8 cellular contexts compared by ENCODE assay signal in the genomic region with DNA sequence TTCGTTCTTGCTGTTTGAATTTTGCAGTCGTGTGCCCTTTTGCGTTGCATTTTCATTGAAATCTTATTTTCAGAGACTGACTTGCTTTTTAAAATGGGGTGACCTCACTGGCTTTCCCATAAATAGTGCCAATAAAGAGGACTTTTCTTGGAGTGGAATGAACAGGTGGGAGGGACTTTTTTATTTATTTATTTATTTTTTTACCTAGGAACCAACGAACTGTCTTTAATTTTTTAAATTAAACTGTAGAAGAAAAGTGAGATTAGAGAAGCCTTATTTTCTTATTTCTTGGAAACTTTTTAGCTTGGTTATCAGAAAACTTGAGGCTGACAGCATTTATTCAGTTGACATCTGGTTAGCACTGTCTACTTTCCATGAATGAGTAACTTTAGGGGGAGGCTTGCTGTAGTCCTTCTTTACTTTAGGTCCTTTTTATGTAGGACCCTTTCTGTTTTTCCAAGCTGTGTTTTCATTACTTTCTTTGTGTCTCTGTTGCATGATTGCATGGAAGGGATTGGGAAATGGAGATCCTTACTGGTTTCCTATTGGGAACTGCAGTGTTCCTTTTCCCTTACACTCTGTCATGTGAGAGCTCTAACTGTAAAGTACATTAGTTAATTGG. TPM values are rescaled to one million over a fixed set of nuclear protein-coding genes. Genes with fewer than 3 reads are reported as not detected.
A peak's percentile ranks its signal among the peaks of the same experiment; 100 is the strongest.
DNase-seq lines count a peak whose midpoint lies in the region; ATAC-seq and TF ChIP-seq lines count a peak whose summit lies in the region.
"Had no signal": no experiment of that assay in that cellular context is flagged by ENCODE, and none has a peak within 500 bp of the region (broad histone marks: within the 10 kb centered on the region; RNA-seq: fewer than 3 reads in every experiment).

No MANE protein-coding gene starts in this region.

- no peaks in the 10 kb centered on the region for H3K27me3 Mint-ChIP-seq in activated B cell treated with CpG ODN at 0.5 μM for 24 hours
- H3K27me3 Mint-ChIP-seq in stimulated activated naive CD8-positive, alpha-beta T cell treated with anti-CD3 and anti-CD28 coated beads, Interleukin-15, amount 100 ng/mL, for 72 hours, result no peaks in the 10 kb centered on the region

- H3K4me3 Mint-ChIP-seq in activated B cell treated with CpG ODN at 0.5 μM for 24 hours, result peak overlapping the region; percentile 98
- H3K4me3 Mint-ChIP-seq in stimulated activated naive CD8-positive, alpha-beta T cell treated with anti-CD3 and anti-CD28 coated beads, Interleukin-15, amount 100 ng/mL, for 72 hours, result peak overlapping the region; percentile 92 to 98

- H3K27me3 ChIP-seq in iPS-15b (ENCODE audit: control insufficient read depth, insufficient read depth, low read length) (peaks cover 25% of the 10 kb centered on the region), foreskin keratinocyte (peaks cover 72% of the 10 kb centered on the region)

- intact Hi-C loops in activated B cell treated with CpG ODN at 0.5 μM for 24 hours (cut with micrococcal nuclease), result loop anchor here (1.0 to 5.0 kb wide), 7 partner anchors 16 to 1783 kb away; a partner anchor contains a TSS

- H3K4me3 ChIP-seq in HEK293 (ENCODE audit: low read depth, low read length) (peak overlapping the region; percentile 75), iPS-15b (ENCODE audit: low read depth, low read length) (peak overlapping the region; percentile 79)

- H3K4me1 Mint-ChIP-seq in activated B cell treated with CpG ODN at 0.5 μM for 24 hours, result peaks cover 29% of the 10 kb centered on the region
- H3K4me1 Mint-ChIP-seq in stimulated activated naive CD8-positive, alpha-beta T cell treated with anti-CD3 and anti-CD28 coated beads, Interleukin-15, amount 100 ng/mL, for 72 hours, result peaks cover 37% of the 10 kb centered on the region

- no peak for TF ChIP-seq CTCF in HEK293 (tag by site-specific recombination; IDR thresholded peaks at IDR 0.05)
- no peak for TF ChIP-seq CTCF in activated B cell treated with CpG ODN at 0.5 μM for 24 hours (IDR thresholded peaks at IDR 0.05)
- TF ChIP-seq CTCF in foreskin keratinocyte (conservative IDR thresholded peaks at IDR 0.05), result no peak

- H3K9ac ChIP-seq in iPS-15b (ENCODE audit: low read depth, low read length), result no peak overlapping the region

- H3K9me3 ChIP-seq in HEK293 (ENCODE audit: control insufficient read depth, insufficient read depth, low read depth, low read length), result no peaks in the 10 kb centered on the region
- H3K9me3 ChIP-seq in iPS-15b (ENCODE audit: control insufficient read depth, insufficient read depth, low read length), result no peaks in the 10 kb centered on the region

- CTCF ChIA-PET in HEK293 (lab: Yijun Ruan, JAX) (interaction anchor here (0.7 kb wide), 1 partner anchor 78 kb away, joined by 3 read pairs; no protein-coding TSS in a partner anchor), activated B cell treated with CpG ODN at 0.5 μM for 24 hours (lab: Charles Lee) (no interaction called here)

- peaks cover 4% of the 10 kb centered on the region for H3K36me3 Mint-ChIP-seq in activated B cell treated with CpG ODN at 0.5 μM for 24 hours (ENCODE audit: low read depth)

- DNase-seq in activated B cell treated with CpG ODN at 0.5 μM for 24 hours (no peak), foreskin keratinocyte (no peak)
- no peak for DNase-seq in stimulated activated naive CD8-positive, alpha-beta T cell treated with anti-CD3 and anti-CD28 coated beads, Interleukin-15, amount 100 ng/mL, for 72 hours
- no peak for DNase-seq in activated CD4-positive, alpha-beta T cell treated with anti-CD3 and anti-CD28 coated beads, Interleukin-2, amount 50 U/mL, for 48 hours
- DNase-seq: NCI-H226 had no signal

- no peaks in the 10 kb centered on the region for H3K4me1 ChIP-seq in HEK293 (ENCODE audit: control insufficient read depth, insufficient read depth, low read length)
- H3K4me1 ChIP-seq in iPS-15b (ENCODE audit: control insufficient read depth, insufficient read depth, low read length), result peaks cover 13% of the 10 kb centered on the region
- H3K4me1 ChIP-seq in foreskin keratinocyte, result peaks cover 8% of the 10 kb centered on the region

- peak overlapping the region; percentile 90 for H3K27ac Mint-ChIP-seq in activated B cell treated with CpG ODN at 0.5 μM for 24 hours
- H3K27ac Mint-ChIP-seq in stimulated activated naive CD8-positive, alpha-beta T cell treated with anti-CD3 and anti-CD28 coated beads, Interleukin-15, amount 100 ng/mL, for 72 hours, result peak overlapping the region; percentile 96 to 98

- no peaks in the 10 kb centered on the region for H3K9me3 Mint-ChIP-seq in activated B cell treated with CpG ODN at 0.5 μM for 24 hours
- no peaks in the 10 kb centered on the region for H3K9me3 Mint-ChIP-seq in stimulated activated naive CD8-positive, alpha-beta T cell treated with anti-CD3 and anti-CD28 coated beads, Interleukin-15, amount 100 ng/mL, for 72 hours

- no peak overlapping the region; the same call in 1 of the 2 replicates for H3K27ac ChIP-seq in HEK293 (ENCODE audit: extremely low read depth, low read depth, low read length)
- H3K27ac ChIP-seq in foreskin keratinocyte, result no peak overlapping the region

- ATAC-seq in activated B cell treated with CpG ODN at 0.5 μM for 24 hours (ENCODE audit: low read depth) (no peak), foreskin keratinocyte (no peak), HG02870 (IDR thresholded peaks at IDR 0.05; ENCODE audit: unreplicated experiment) (no peak)
- no peak for ATAC-seq in stimulated activated naive CD8-positive, alpha-beta T cell treated with anti-CD3 and anti-CD28 coated beads, Interleukin-15, amount 100 ng/mL, for 72 hours

- POLR2A ChIA-PET in HEK293 (lab: Yijun Ruan, JAX) (no interaction called here), activated B cell treated with CpG ODN at 0.5 μM for 24 hours (lab: Charles Lee) (no interaction called here)

- no peaks in the 10 kb centered on the region for H3K36me3 ChIP-seq in HEK293 (ENCODE audit: control insufficient read depth in 2 of 2, insufficient read depth in 1 of 2, low read length in 2 of 2)
- no peaks in the 10 kb centered on the region for H3K36me3 ChIP-seq in iPS-15b (ENCODE audit: control insufficient read depth, insufficient read depth, low read length)

TF ChIP-seq in HEK293, 187 proteins besides CTCF, POLR2A, EP300 and RAD21 (continues in another document):
- TF ChIP-seq YY1 (tag by site-specific recombination; IDR thresholded peaks at IDR 0.05) (no peak), ZNF660 (tag by site-specific recombination; IDR thresholded peaks at IDR 0.05) (no peak), ZNF416 (tag by site-specific recombination; IDR thresholded peaks at IDR 0.05) (no peak), ZNF776 (tag by site-specific recombination; IDR thresholded peaks at IDR 0.05; ENCODE audit: borderline replicate concordance) (no peak), ZNF335 (tag by site-specific recombination; conservative IDR thresholded peaks at IDR 0.05) (peak; percentile 34; the same call in 1 of the 2 replicates), RBAK (tag by site-specific recombination; IDR thresholded peaks at IDR 0.05) (no peak), ZNF626 (tag by site-specific recombination; IDR thresholded peaks at IDR 0.05) (no peak), ZNF501 (tag by site-specific recombination; IDR thresholded peaks at IDR 0.05) (0 out of 2 replicates have a peak, but pooled peaks have one; percentile 15), ZBTB17 (tag by site-specific recombination; IDR thresholded peaks at IDR 0.05) (0 out of 2 replicates have a peak, but pooled peaks have one; percentile 10), SCRT2 (tag by site-specific recombination; IDR thresholded peaks at IDR 0.05) (peak; percentile 95), ZNF138 (tag by site-specific recombination; IDR thresholded peaks at IDR 0.05; ENCODE audit: borderline replicate concordance) (no peak), ZNF658 (tag by site-specific recombination; IDR thresholded peaks at IDR 0.05) (no peak), ZNF423 (tag by site-specific recombination; IDR thresholded peaks at IDR 0.05) (no peak), ZNF777 (tag by site-specific recombination; IDR thresholded peaks at IDR 0.05; ENCODE audit: borderline replicate concordance) (no peak), FEZF1 (tag by site-specific recombination; IDR thresholded peaks at IDR 0.05) (0 out of 2 replicates have a peak, but pooled peaks have one; percentile 16), ZNF133 (tag by site-specific recombination; IDR thresholded peaks at IDR 0.05) (no peak), ZNF354C (tag by site-specific recombination; IDR thresholded peaks at IDR 0.05; ENCODE audit: borderline replicate concordance, low read depth) (no peak), ZBTB8A (tag by site-specific recombination; IDR thresholded peaks at IDR 0.05) (no peak), SCRT1 (tag by site-specific recombination; IDR thresholded peaks at IDR 0.05; ENCODE audit: borderline replicate concordance) (peak; percentile 74; the same call in 1 of the 2 replicates), KLF10 (tag by site-specific recombination; IDR thresholded peaks at IDR 0.05) (no peak), ZNF140 (tag by site-specific recombination; IDR thresholded peaks at IDR 0.05) (no peak), ZBTB48 (tag by site-specific recombination; IDR thresholded peaks at IDR 0.05) (no peak)
- TF ChIP-seq, protein P1, sequence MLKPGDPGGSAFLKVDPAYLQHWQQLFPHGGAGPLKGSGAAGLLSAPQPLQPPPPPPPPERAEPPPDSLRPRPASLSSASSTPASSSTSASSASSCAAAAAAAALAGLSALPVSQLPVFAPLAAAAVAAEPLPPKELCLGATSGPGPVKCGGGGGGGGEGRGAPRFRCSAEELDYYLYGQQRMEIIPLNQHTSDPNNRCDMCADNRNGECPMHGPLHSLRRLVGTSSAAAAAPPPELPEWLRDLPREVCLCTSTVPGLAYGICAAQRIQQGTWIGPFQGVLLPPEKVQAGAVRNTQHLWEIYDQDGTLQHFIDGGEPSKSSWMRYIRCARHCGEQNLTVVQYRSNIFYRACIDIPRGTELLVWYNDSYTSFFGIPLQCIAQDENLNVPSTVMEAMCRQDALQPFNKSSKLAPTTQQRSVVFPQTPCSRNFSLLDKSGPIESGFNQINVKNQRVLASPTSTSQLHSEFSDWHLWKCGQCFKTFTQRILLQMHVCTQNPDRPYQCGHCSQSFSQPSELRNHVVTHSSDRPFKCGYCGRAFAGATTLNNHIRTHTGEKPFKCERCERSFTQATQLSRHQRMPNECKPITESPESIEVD (tag by site-specific recombination; IDR thresholded peaks at IDR 0.05), result peak; percentile 34; the same call in 1 of the 2 replicates

RNA-seq across cellular contexts. Expression of a gene that starts 1.7 kb away (rescaled TPM):
- total RNA-seq in activated B cell treated with CpG ODN at 0.5 μM for 24 hours (15.3 and 16.2 TPM in 2 replicates), foreskin keratinocyte (not detected in 2 replicates)
- polyA plus RNA-seq in foreskin keratinocyte, result not detected in 2 replicates

Comparison
In these comparisons a context has a peak if more than half of its experiments do, and no peak if none do; other contexts are left out.
1. RNA of a gene that starts 1.7 kb away (total RNA-seq): 15.3 to 16.2 TPM in activated B cell treated with CpG ODN at 0.5 μM for 24 hours; not detected in foreskin keratinocyte; every median in the first group is over 10 times any median in the second.